Comparison of ENCODE assay signal across 12 cellular contexts in the genomic region with DNA sequence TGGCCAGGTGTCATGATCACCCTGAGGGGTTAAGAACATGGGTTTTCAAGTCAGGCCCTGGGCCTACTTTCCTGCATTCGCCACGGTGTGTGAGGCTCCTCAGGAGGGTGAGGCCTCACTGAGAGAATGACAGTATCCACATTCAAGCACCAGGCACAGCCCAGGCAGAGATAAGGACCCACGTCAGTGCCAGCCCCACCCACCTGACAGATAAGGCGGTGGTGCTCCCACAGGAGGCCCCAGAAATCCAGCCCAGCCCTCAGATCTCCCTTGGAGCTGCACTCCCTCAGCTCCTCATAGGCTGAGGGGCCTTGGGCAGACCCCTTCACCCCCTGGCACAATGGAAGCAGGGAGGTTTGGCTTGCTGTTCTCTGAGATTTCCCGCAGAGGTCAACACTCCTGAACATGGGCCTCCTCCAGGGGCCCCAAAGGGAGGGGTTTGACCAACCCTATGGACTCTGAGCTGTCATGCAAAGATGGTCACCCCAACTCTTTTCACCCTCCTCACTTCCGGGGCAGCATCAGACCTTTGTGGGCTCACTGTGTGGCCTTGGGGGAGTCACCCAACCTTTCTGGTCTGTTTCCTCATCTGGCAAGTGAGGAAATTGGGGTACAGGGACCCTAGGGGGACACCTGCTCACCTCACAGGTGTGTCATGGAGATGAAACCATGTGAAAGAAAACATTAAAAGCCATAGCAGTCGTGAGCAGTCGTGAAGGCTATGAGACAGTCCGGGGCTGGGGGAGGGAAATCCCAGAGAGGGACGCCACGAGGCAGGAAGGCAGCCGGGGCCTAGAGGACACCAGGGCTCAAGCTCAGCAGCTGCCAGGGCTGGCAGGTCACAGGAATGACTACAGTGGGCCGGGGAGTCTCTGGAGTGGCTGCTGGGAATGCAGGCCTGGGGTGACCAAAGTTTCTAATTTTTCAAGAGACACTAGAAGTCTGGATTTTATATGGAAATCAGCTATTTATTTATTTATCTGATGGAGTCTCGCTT. TPM values are rescaled to one million over a fixed set of nuclear protein-coding genes. Genes with fewer than 3 reads are reported as not detected.
A peak's percentile ranks its signal among the peaks of the same experiment; 100 is the strongest.
DNase-seq lines count a peak whose midpoint lies in the region; ATAC-seq and TF ChIP-seq lines count a peak whose summit lies in the region.
"Had no signal": no experiment of that assay in that cellular context is flagged by ENCODE, and none has a peak within 500 bp of the region (broad histone marks: within the 10 kb centered on the region; RNA-seq: fewer than 3 reads in every experiment).

No MANE protein-coding gene starts in this region.

- H3K4me3 Mint-ChIP-seq in CD4-positive, alpha-beta memory T cell: no peak overlapping the region
- no peak overlapping the region for H3K4me3 Mint-ChIP-seq in effector memory CD8-positive, alpha-beta T cell
- H3K4me3 Mint-ChIP-seq in activated CD8-positive, alpha-beta memory T cell treated with anti-CD3 and anti-CD28 coated beads, Interleukin-2, amount 10 ng/mL, durations not matched to agents 7 days and 5 days: no peak overlapping the region

- H3K27me3 ChIP-seq in CD4-positive, alpha-beta memory T cell (ENCODE audit: insufficient read depth, low read length): no peaks in the 10 kb centered on the region
- H3K27me3 ChIP-seq in esophagus squamous epithelium (no peaks in the 10 kb centered on the region), muscle layer of duodenum (ENCODE audit: low read depth, low read length) (no peaks in the 10 kb centered on the region)

- TF ChIP-seq CTCF in esophagus squamous epithelium (IDR thresholded peaks at IDR 0.05): no peak

- intact Hi-C loops in CD4-positive, alpha-beta memory T cell (cut with micrococcal nuclease): no loop called here
- intact Hi-C loops in esophagus squamous epithelium (cut with DNase I): no loop called here

- CTCF ChIA-PET in CD4-positive, alpha-beta memory T cell (lab: Charles Lee; ENCODE audit: partially characterized antibody): no interaction called here
- CTCF ChIA-PET in activated CD8-positive, alpha-beta memory T cell treated with anti-CD3 and anti-CD28 coated beads, Interleukin-2, amount 10 ng/mL, durations not matched to agents 7 days and 5 days (lab: Charles Lee): interaction anchor here (1.3 kb wide), 1 partner anchor 24 kb away, joined by 5 read pairs; a partner anchor contains a TSS

- POLR2A ChIA-PET in CD4-positive, alpha-beta memory T cell (lab: Charles Lee; ENCODE audit: partially characterized antibody): interaction anchor here (1.4 to 3.8 kb wide), 2 partner anchors 9 to 31 kb away, joined by 3 to 17 read pairs; no protein-coding TSS in a partner anchor

- peaks cover 20 to 42% (median 25%) of the 10 kb centered on the region in 4 donors for H3K4me1 Mint-ChIP-seq in CD4-positive, alpha-beta memory T cell
- H3K4me1 Mint-ChIP-seq in effector memory CD8-positive, alpha-beta T cell (ENCODE audit: low read depth in 2 of 2): peaks cover 7 to 9% of the 10 kb centered on the region in 2 donors
- peaks cover 20% of the 10 kb centered on the region for H3K4me1 Mint-ChIP-seq in activated CD8-positive, alpha-beta memory T cell treated with anti-CD3 and anti-CD28 coated beads, Interleukin-2, amount 10 ng/mL, durations not matched to agents 7 days and 5 days

- H3K27ac ChIP-seq in CD4-positive, alpha-beta memory T cell (ENCODE audit: low read depth, low read length): no peak overlapping the region
- H3K27ac ChIP-seq in esophagus squamous epithelium: peak overlapping the region in 3 of 4 donors; percentile 26 to 92 (median 59)
- peak overlapping the region; percentile 64 for H3K27ac ChIP-seq in muscle layer of duodenum (ENCODE audit: low read length)

- no peak for DNase-seq in CD4-positive, alpha-beta memory T cell
- DNase-seq in OCI-M1 (lab: John Stamatoyannopoulos, UW) (peak; percentile 79), esophagus squamous epithelium (lab: John Stamatoyannopoulos, UW) (no peak)
- DNase-seq in effector memory CD8-positive, alpha-beta T cell: no peak
- no peak for DNase-seq in activated CD8-positive, alpha-beta memory T cell treated with anti-CD3 and anti-CD28 coated beads, Interleukin-2, amount 10 ng/mL, durations not matched to agents 7 days and 5 days
- DNase-seq: C1 segment of cervical spinal cord; NCI-H1048; stimulated activated naive CD4-positive, alpha-beta T cell treated with Interleukin-2 at 50 U/mL for 16 hours had no signal

- no peaks in the 10 kb centered on the region for H3K36me3 Mint-ChIP-seq in CD4-positive, alpha-beta memory T cell
- H3K36me3 Mint-ChIP-seq in effector memory CD8-positive, alpha-beta T cell (ENCODE audit: insufficient read depth): peaks cover 6% of the 10 kb centered on the region
- no peaks in the 10 kb centered on the region for H3K36me3 Mint-ChIP-seq in activated CD8-positive, alpha-beta memory T cell treated with anti-CD3 and anti-CD28 coated beads, Interleukin-2, amount 10 ng/mL, durations not matched to agents 7 days and 5 days

- no peak overlapping the region for H3K4me3 ChIP-seq in CD4-positive, alpha-beta memory T cell (ENCODE audit: low read length in 2 of 2)
- H3K4me3 ChIP-seq in esophagus squamous epithelium (no peak overlapping the region), muscle layer of duodenum (ENCODE audit: low read depth in 1 of 2, low read length in 2 of 2) (no peak overlapping the region)

- no peaks in the 10 kb centered on the region for H3K9me3 Mint-ChIP-seq in CD4-positive, alpha-beta memory T cell
- H3K9me3 Mint-ChIP-seq in effector memory CD8-positive, alpha-beta T cell: no peaks in the 10 kb centered on the region
- H3K9me3 Mint-ChIP-seq in activated CD8-positive, alpha-beta memory T cell treated with anti-CD3 and anti-CD28 coated beads, Interleukin-2, amount 10 ng/mL, durations not matched to agents 7 days and 5 days (ENCODE audit: low read depth): no peaks in the 10 kb centered on the region

- no peak for ATAC-seq in HG02852 (IDR thresholded peaks at IDR 0.05; ENCODE audit: unreplicated experiment)
- no peak for ATAC-seq in HG02798 (IDR thresholded peaks at IDR 0.05; ENCODE audit: poor library complexity, unreplicated experiment)
- no peak for ATAC-seq in effector memory CD8-positive, alpha-beta T cell (replicated peaks)
- no peak for ATAC-seq in activated CD8-positive, alpha-beta memory T cell treated with anti-CD3 and anti-CD28 coated beads, Interleukin-2, amount 10 ng/mL, durations not matched to agents 7 days and 5 days
- ATAC-seq: esophagus mucosa had no signal

- TF ChIP-seq POLR2A in esophagus squamous epithelium (IDR thresholded peaks at IDR 0.05): no peak

- 56 to 71% methylated on average over 9 to 11 of the region's 14 CpGs for WGBS in esophagus squamous epithelium, 2 donors

- H3K4me1 ChIP-seq in CD4-positive, alpha-beta memory T cell (ENCODE audit: insufficient read depth, low read length): peaks cover 44% of the 10 kb centered on the region
- H3K4me1 ChIP-seq in esophagus squamous epithelium (peaks cover 12 to 62% (median 29%) of the 10 kb centered on the region in 3 donors), muscle layer of duodenum (ENCODE audit: control insufficient read depth in 1 of 2, insufficient read depth in 2 of 2, low read length in 2 of 2) (peaks cover 0 to 13% of the 10 kb centered on the region in 2 donors)

- H3K27me3 Mint-ChIP-seq in CD4-positive, alpha-beta memory T cell: no peaks in the 10 kb centered on the region
- H3K27me3 Mint-ChIP-seq in effector memory CD8-positive, alpha-beta T cell: no peaks in the 10 kb centered on the region
- H3K27me3 Mint-ChIP-seq in activated CD8-positive, alpha-beta memory T cell treated with anti-CD3 and anti-CD28 coated beads, Interleukin-2, amount 10 ng/mL, durations not matched to agents 7 days and 5 days: no peaks in the 10 kb centered on the region

- peak overlapping the region in 6 of 7 donors; percentile 22 to 80 (median 61) for H3K27ac Mint-ChIP-seq in CD4-positive, alpha-beta memory T cell
- H3K27ac Mint-ChIP-seq in effector memory CD8-positive, alpha-beta T cell: no peak overlapping the region
- H3K27ac Mint-ChIP-seq in activated CD8-positive, alpha-beta memory T cell treated with anti-CD3 and anti-CD28 coated beads, Interleukin-2, amount 10 ng/mL, durations not matched to agents 7 days and 5 days: no peak overlapping the region

- no peaks in the 10 kb centered on the region for H3K9me3 ChIP-seq in CD4-positive, alpha-beta memory T cell (ENCODE audit: control insufficient read depth in 1 of 2, low read length in 2 of 2)
- H3K9me3 ChIP-seq in esophagus squamous epithelium (no peaks in the 10 kb centered on the region), muscle layer of duodenum (ENCODE audit: control insufficient read depth in 1 of 2, low read length in 2 of 2) (no peaks in the 10 kb centered on the region)

- no peaks in the 10 kb centered on the region for H3K36me3 ChIP-seq in CD4-positive, alpha-beta memory T cell (ENCODE audit: insufficient read depth, low read length)
- no peaks in the 10 kb centered on the region for H3K36me3 ChIP-seq in esophagus squamous epithelium
- H3K36me3 ChIP-seq in muscle layer of duodenum (ENCODE audit: control insufficient read depth in 1 of 2, insufficient read depth in 2 of 2, low read length in 2 of 2): no peaks in the 10 kb centered on the region

RNA-seq across cellular contexts. Expression of a gene that starts 15.4 kb away (rescaled TPM):
- 1 to 10 TPM; 1.6 to 2.4 TPM for total RNA-seq in CD4-positive, alpha-beta memory T cell
- 1 to 10 TPM; 1.6 to 2.2 TPM for polyA plus RNA-seq in CD4-positive, alpha-beta memory T cell
- total RNA-seq in esophagus squamous epithelium: 10 to 100 TPM; 15.5 to 38.5 (median 31.5) TPM
- total RNA-seq in activated CD8-positive, alpha-beta memory T cell treated with anti-CD3 and anti-CD28 coated beads, Interleukin-2, amount 10 ng/mL, durations not matched to agents 7 days and 5 days: not detected

RNA-seq across cellular contexts. Expression of a gene that starts 24.0 kb away (rescaled TPM):
- 10 to 100 TPM; 48.0 to 49.1 TPM for total RNA-seq in CD4-positive, alpha-beta memory T cell
- 100 to 1,000 TPM; 130 to 181 TPM for polyA plus RNA-seq in CD4-positive, alpha-beta memory T cell
- 10 to 100 TPM; 44.5 to 75.1 (median 54.6) TPM for total RNA-seq in esophagus squamous epithelium
- total RNA-seq in activated CD8-positive, alpha-beta memory T cell treated with anti-CD3 and anti-CD28 coated beads, Interleukin-2, amount 10 ng/mL, durations not matched to agents 7 days and 5 days: 10 to 100 TPM; 24.9 to 30.2 TPM

Comparison
In these comparisons a context has a peak if more than half of its experiments do, and no peak if none do; other contexts are left out.
1. H3K27ac Mint-ChIP-seq: peak in CD4-positive, alpha-beta memory T cell (6 of 7); none in effector memory CD8-positive, alpha-beta T cell (0 of 2) and activated CD8-positive, alpha-beta memory T cell treated with anti-CD3 and anti-CD28 coated beads, Interleukin-2, amount 10 ng/mL, durations not matched to agents 7 days and 5 days (single experiment).
2. RNA of a gene that starts 15.4 kb away (total RNA-seq): 15.5 to 38.5 TPM in esophagus squamous epithelium; 1.6 to 2.4 TPM in CD4-positive, alpha-beta memory T cell and not detected in activated CD8-positive, alpha-beta memory T cell treated with anti-CD3 and anti-CD28 coated beads, Interleukin-2, amount 10 ng/mL, durations not matched to agents 7 days and 5 days; every median in the first group is over 4 times any median in the second.